ENCODE assay signal across 9 cellular contexts in genomic region chrX:153646620-153647373, GRCh38. TPM values are rescaled to one million over a fixed set of nuclear protein-coding genes. Genes with fewer than 3 reads are reported as not detected.
DNase-seq lines count a peak whose midpoint lies in the region; ATAC-seq, FAIRE-seq and TF ChIP-seq lines count a peak whose summit lies in the region.
"Had no signal": no experiment of that assay in that cellular context is flagged by ENCODE, and none has a peak within 500 bp of the region (broad histone marks: within the 10 kb centered on the region; RNA-seq: fewer than 3 reads in every experiment).

DUSP9 (plus strand) TSS chrX:153647203; CDS start chrX:153647954, 751 bp downstream.

- no TSS peak for BruUV-seq in HepG2 (replicated peaks; lab: Mats Ljungman, UMichigan)

- H3K4me3 ChIP-seq in H7 (ENCODE audit: insufficient read depth, low read depth, low read length): peak within 1 kb of the TSS; percentile 3; the same call in 1 of the 2 replicates
- peak within 1 kb of the TSS in 1 of 4 donors; percentile 39 for H3K4me3 ChIP-seq in adrenal gland
- peak within 1 kb of the TSS; percentile 69 to 79 (median 75) for H3K4me3 ChIP-seq in HepG2 (replicated peaks in 1 of 3; ENCODE audit: insufficient read depth in 1 of 3, low read depth in 2 of 3, low read length in 3 of 3)
- H3K4me3 ChIP-seq: SK-N-MC had no signal

- peaks cover 0 to 5% of the 10 kb centered on the region in 2 donors for H3K4me1 ChIP-seq in adrenal gland (replicated peaks in 1 of 2)
- H3K4me1 ChIP-seq in HepG2 (ENCODE audit: insufficient read depth, low read length): peaks cover 52% of the 10 kb centered on the region

- DNase-seq in AG08396 (ENCODE audit: low spot score) (peak; percentile 57), H7 (peak; percentile 91), adrenal gland (peak in 5 of 7 donors; percentile 22 to 56 (median 31)), HepG2 (ENCODE audit: low spot score) (peak; percentile 83), foreskin melanocyte (no peak), NCI-H2171 (lab: John Stamatoyannopoulos, UW) (no peak), amygdala (lab: John Stamatoyannopoulos, UW) (no peak)

- peaks cover 70% of the 10 kb centered on the region for H3K27me3 ChIP-seq in H7 (ENCODE audit: control insufficient read depth, insufficient read depth, low read length)
- peaks cover 58% of the 10 kb centered on the region for H3K27me3 ChIP-seq in adrenal gland
- H3K27me3 ChIP-seq in HepG2 (ENCODE audit: control insufficient read depth in 1 of 2, insufficient read depth in 2 of 2, low read length in 2 of 2): no peaks in the 10 kb centered on the region; a peak in 1 of 5 replicates

- H3K4me2 ChIP-seq in HepG2 (ENCODE audit: low read depth, low read length): peak within 1 kb of the TSS; percentile 88

- TF ChIP-seq POLR2A in adrenal gland (IDR thresholded peaks at IDR 0.05) (no peak), HepG2 (IDR thresholded peaks at IDR 0.05; ENCODE audit: insufficient read depth in 1 of 2, low read depth in 2 of 2, low read length in 2 of 2) (no peak)

- H3K27ac ChIP-seq in adrenal gland (no peak within 1 kb of the TSS), HepG2 (ENCODE audit: extremely low read length, insufficient read depth, low read length) (peak within 1 kb of the TSS; percentile 81)
- H3K27ac ChIP-seq: SK-N-MC had no signal

- TF ChIP-seq EP300 in HepG2 (IDR thresholded peaks at IDR 0.05; ENCODE audit: low read depth in 2 of 2, low read length in 2 of 2): peak in 1 of 2 experiments; percentile 85; a peak in 2 of 4 replicates
- peak; percentile 69 for TF ChIP-seq EP300 in HepG2 (CRISPR knock-in tag; IDR thresholded peaks at IDR 0.05; ENCODE audit: borderline replicate concordance)

- POLR2A ChIA-PET in HepG2 (lab: Yijun Ruan, JAX): interaction anchor here (0.9 to 15.1 kb wide), 8 partner anchors 10 to 81 kb away, joined by 3 to 596 read pairs (median 6); no protein-coding TSS in a partner anchor

- in situ Hi-C loops in HepG2 (cut with HindIII; ENCODE audit: extremely low pct_ligation_motif_present, low pct_unique_long_range_greater_than_20kb): loop anchor here (5.0 kb wide), 1 partner anchor 34 kb away; no protein-coding TSS in a partner anchor

- CTCF ChIA-PET in HepG2 (lab: Yijun Ruan, JAX; ENCODE audit: low intra/inter-chr PET ratio, low total read pairs): interaction anchor here (1.3 kb wide), 1 partner anchor 37 kb away, joined by 4 read pairs; no protein-coding TSS in a partner anchor

- TF ChIP-seq CTCF in adrenal gland (IDR thresholded peaks at IDR 0.05) (no peak), HepG2 (CRISPR knock-in tag; IDR thresholded peaks at IDR 0.05) (no peak)

- no peak for TF ChIP-seq RAD21 in HepG2 (CRISPR knock-in tag; IDR thresholded peaks at IDR 0.05)

- H3K36me3 ChIP-seq in H7 (replicated peaks; ENCODE audit: control insufficient read depth, insufficient read depth, low read length) (no peaks in the 10 kb centered on the region), adrenal gland (replicated peaks in 1 of 2) (no peaks in the 10 kb centered on the region), HepG2 (replicated peaks in 1 of 2; ENCODE audit: control insufficient read depth in 1 of 2, insufficient read depth in 2 of 2, low read length in 2 of 2) (peaks cover 0 to 3% of the 10 kb centered on the region in 2 experiments; a peak in 1 of 5 replicates)

- intact Hi-C loops in adrenal gland (cut with DNase I) (loop anchor here (5.0 to 10.0 kb wide), 2 partner anchors 34 to 92 kb away; no protein-coding TSS in a partner anchor), HepG2 (cut with micrococcal nuclease; ENCODE audit: unreplicated experiment) (no loop called here)

- H3K79me2 ChIP-seq in HepG2 (ENCODE audit: insufficient read depth, low read length): peaks cover 52% of the 10 kb centered on the region

- peak; percentile 64 for FAIRE-seq in HepG2 (lab: Jason Lieb, UNC)

- H3K9me3 ChIP-seq in adrenal gland (replicated peaks in 1 of 3) (no peaks in the 10 kb centered on the region), HepG2 (ENCODE audit: low read length) (no peaks in the 10 kb centered on the region)

- ATAC-seq in HepG2 (peak; percentile 50), GM18907 (IDR thresholded peaks at IDR 0.05; ENCODE audit: unreplicated experiment) (no peak)

- WGBS in adrenal gland, 4 donors: 6 to 83% (median 31%) methylated on average over 2 to 53 of the region's 53 CpGs
- no CpG with 5 or more reads among the region's 53 CpGs for WGBS in HepG2 (ENCODE audit: low lambda C conversion rate)

- H2AFZ ChIP-seq in HepG2 (ENCODE audit: low read length): no peak within 1 kb of the TSS

- H4K20me1 ChIP-seq in HepG2 (ENCODE audit: insufficient read depth, low read length): peaks cover 14% of the 10 kb centered on the region; the same call in 1 of the 2 replicates

- peak within 1 kb of the TSS; percentile 77 for H3K9ac ChIP-seq in HepG2 (ENCODE audit: insufficient read depth, low read depth, low read length)

TF ChIP-seq in HepG2, 621 proteins besides CTCF, POLR2A, EP300 and RAD21 (continues in another document):
- peak; percentile 66; the same call in 1 of the 2 replicates for TF ChIP-seq SP4 (CRISPR knock-in tag; IDR thresholded peaks at IDR 0.05)
- peak; percentile 59; the same call in 1 of the 2 replicates for TF ChIP-seq ZBTB2 (CRISPR knock-in tag; IDR thresholded peaks at IDR 0.05; ENCODE audit: low read depth)
- TF ChIP-seq FOXA1 (IDR thresholded peaks at IDR 0.05): no peak
- peak; percentile 32; the same call in 1 of the 2 replicates for TF ChIP-seq FOXA1 (CRISPR knock-in tag; IDR thresholded peaks at IDR 0.05)
- no peak for TF ChIP-seq NFKBIZ (CRISPR knock-in tag; IDR thresholded peaks at IDR 0.05)
- TF ChIP-seq FOXC1 (CRISPR knock-in tag; IDR thresholded peaks at IDR 0.05; ENCODE audit: borderline replicate concordance): peak; percentile 55; the same call in 1 of the 2 replicates
- no peak for TF ChIP-seq CBX2 (IDR thresholded peaks at IDR 0.05; ENCODE audit: low read depth, low read length)
- TF ChIP-seq CBX2 (CRISPR knock-in tag; IDR thresholded peaks at IDR 0.05; ENCODE audit: low read depth): no peak
- no peak for TF ChIP-seq ZBTB26 (CRISPR knock-in tag; IDR thresholded peaks at IDR 0.05; ENCODE audit: borderline replicate concordance)
- peak; percentile 51; the same call in 1 of the 2 replicates for TF ChIP-seq ZNF331 (CRISPR knock-in tag; IDR thresholded peaks at IDR 0.05)
- peak; percentile 34; the same call in 1 of the 2 replicates for TF ChIP-seq KDM3A (CRISPR knock-in tag; IDR thresholded peaks at IDR 0.05; ENCODE audit: low read depth)

RNA-seq across cellular contexts. Expression of gene DUSP9, which starts in this region (rescaled TPM):
- 2.3 and 3.3 TPM in 2 replicates for total RNA-seq in H7 (2014; rRNA removed; shearing (Covaris generic))
- total RNA-seq in adrenal gland: under 1 TPM in 5 of 8 donors, not detected in 3; 0.11 to 0.28 (median 0.23) TPM
- not detected for polyA plus RNA-seq in adrenal gland
- 357 and 435 TPM in 2 replicates for total RNA-seq in HepG2 (2016; rRNA removed; fragmentation: Illumina TruSeq; extraction: Trizol)
- 183 and 202 TPM in 2 replicates for total RNA-seq in HepG2 (2016; cell fraction: cytosol; rRNA removed; fragmentation: Illumina TruSeq; extraction: Trizol; ENCODE audit: low read depth)
- total RNA-seq in HepG2 (2016; cell fraction: insoluble cytoplasmic fraction; rRNA removed; fragmentation: Illumina TruSeq; extraction: Trizol): 332 and 447 TPM in 2 replicates
- total RNA-seq in HepG2 (2016; cell fraction: membrane; rRNA removed; fragmentation: Illumina TruSeq; extraction: Trizol): 386 and 448 TPM in 2 replicates
- 159 and 193 TPM in 2 replicates for total RNA-seq in HepG2 (2016; cell fraction: nucleus; rRNA removed; fragmentation: Illumina TruSeq; extraction: Trizol)
- 235 and 335 TPM in 2 replicates for polyA plus RNA-seq in HepG2 (2011; rRNA removed)
- 239 and 294 TPM in 2 replicates for polyA plus RNA-seq in HepG2 (2011; cell fraction: cytosol; rRNA removed)
- 263 and 279 TPM in 2 replicates for polyA plus RNA-seq in HepG2 (2011; cell fraction: nucleus; rRNA removed)
- 173 and 253 TPM in 2 replicates for polyA plus RNA-seq in HepG2 (2012)
- polyA plus RNA-seq in HepG2 (2016; cell fraction: cytosol; fragmentation: Illumina TruSeq; extraction: Trizol; ENCODE audit: low read depth): 162 and 174 TPM in 2 replicates
- polyA plus RNA-seq in HepG2 (2016; cell fraction: insoluble cytoplasmic fraction; fragmentation: Illumina TruSeq; extraction: Trizol; ENCODE audit: low read depth): 322 and 341 TPM in 2 replicates
- 301 and 303 TPM in 2 replicates for polyA plus RNA-seq in HepG2 (2016; cell fraction: membrane; fragmentation: Illumina TruSeq; extraction: Trizol; ENCODE audit: low read depth)
- polyA plus RNA-seq in HepG2 (2016; cell fraction: nucleus; fragmentation: Illumina TruSeq; extraction: Trizol; ENCODE audit: insufficient read depth, low read depth): 275 and 284 TPM in 2 replicates
- 22.4 and 433 TPM in 2 replicates for polyA minus RNA-seq in HepG2 (2011; rRNA and poly(A)+ RNA removed; ENCODE audit: low replicate concordance)
- 192 and 199 TPM in 2 replicates for polyA minus RNA-seq in HepG2 (2011; cell fraction: cytosol; rRNA and poly(A)+ RNA removed)
- 54.5 and 60.7 TPM in 2 replicates for polyA minus RNA-seq in HepG2 (2011; cell fraction: nucleus; rRNA and poly(A)+ RNA removed)

Comparison
In these comparisons a context has a peak if more than half of its experiments do, and no peak if none do; other contexts are left out.
1. RNA of gene DUSP9 (total RNA-seq): 159 to 448 TPM in HepG2; 2.3 to 3.3 TPM in H7 and 0.11 to 0.28 TPM in adrenal gland; every median in the first group is over 10 times any median in the second.
2. RNA of gene DUSP9 (polyA plus RNA-seq): 162 to 341 TPM in HepG2; not detected in adrenal gland; every median in the first group is over 100 times any median in the second.
3. Peak in DNase-seq in adrenal gland; RNA of the gene not detected or under 1 TPM.
4. DNase-seq: peak in AG08396 (single experiment), H7 (single experiment) and HepG2 (single experiment); none in foreskin melanocyte (single experiment), NCI-H2171 (single experiment) and amygdala (0 of 56).